ENCODE assay signal across 1 cellular context in genomic region chr10:102853944-102854694, GRCh38.
TF ChIP-seq lines count a peak whose summit lies in the region.

A gene with protein sequence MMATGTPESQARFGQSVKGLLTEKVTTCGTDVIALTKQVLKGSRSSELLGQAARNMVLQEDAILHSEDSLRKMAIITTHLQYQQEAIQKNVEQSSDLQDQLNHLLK (plus strand): TSS chr10:102854259. CDS start chr10:102854287, 28 bp downstream.

TF ChIP-seq in K562, 482 proteins besides CTCF, POLR2A, EP300 and RAD21 (continued from another document and continues in another):
- peak; percentile 54; the same call in 1 of the 2 replicates for TF ChIP-seq ZNF766 (CRISPR knock-in tag; conservative IDR thresholded peaks at IDR 0.05)
- peak; percentile 15; the same call in 1 of the 2 replicates for TF ChIP-seq TCF3 (CRISPR knock-in tag; IDR thresholded peaks at IDR 0.05)
- TF ChIP-seq, protein P1, sequence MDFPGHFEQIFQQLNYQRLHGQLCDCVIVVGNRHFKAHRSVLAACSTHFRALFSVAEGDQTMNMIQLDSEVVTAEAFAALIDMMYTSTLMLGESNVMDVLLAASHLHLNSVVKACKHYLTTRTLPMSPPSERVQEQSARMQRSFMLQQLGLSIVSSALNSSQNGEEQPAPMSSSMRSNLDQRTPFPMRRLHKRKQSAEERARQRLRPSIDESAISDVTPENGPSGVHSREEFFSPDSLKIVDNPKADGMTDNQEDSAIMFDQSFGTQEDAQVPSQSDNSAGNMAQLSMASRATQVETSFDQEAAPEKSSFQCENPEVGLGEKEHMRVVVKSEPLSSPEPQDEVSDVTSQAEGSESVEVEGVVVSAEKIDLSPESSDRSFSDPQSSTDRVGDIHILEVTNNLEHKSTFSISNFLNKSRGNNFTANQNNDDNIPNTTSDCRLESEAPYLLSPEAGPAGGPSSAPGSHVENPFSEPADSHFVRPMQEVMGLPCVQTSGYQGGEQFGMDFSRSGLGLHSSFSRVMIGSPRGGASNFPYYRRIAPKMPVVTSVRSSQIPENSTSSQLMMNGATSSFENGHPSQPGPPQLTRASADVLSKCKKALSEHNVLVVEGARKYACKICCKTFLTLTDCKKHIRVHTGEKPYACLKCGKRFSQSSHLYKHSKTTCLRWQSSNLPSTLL (IDR thresholded peaks at IDR 0.05), result no peak
- no peak for TF ChIP-seq KLF6 (CRISPR knock-in tag; IDR thresholded peaks at IDR 0.05; ENCODE audit: borderline replicate concordance)
- no peak for TF ChIP-seq BACH1 (tag; IDR thresholded peaks at IDR 0.05)
- no peak for TF ChIP-seq FOXA1 (IDR thresholded peaks at IDR 0.05; ENCODE audit: borderline replicate concordance)
- TF ChIP-seq BDP1 (IDR thresholded peaks at IDR 0.05; ENCODE audit: insufficient read depth, insufficient read length), result no peak
- no peak for TF ChIP-seq MTF1 (CRISPR knock-in tag; IDR thresholded peaks at IDR 0.05; ENCODE audit: borderline replicate concordance)
- TF ChIP-seq PTTG1 (tag; IDR thresholded peaks at IDR 0.05; ENCODE audit: low read depth), result no peak
- TF ChIP-seq AFF4 (CRISPR knock-in tag; IDR thresholded peaks at IDR 0.05), result no peak
- no peak for TF ChIP-seq ZSCAN32 (CRISPR knock-in tag; IDR thresholded peaks at IDR 0.05)
- TF ChIP-seq TAF15 (IDR thresholded peaks at IDR 0.05; ENCODE audit: low read depth, low read length), result no peak
- no peak for TF ChIP-seq ZNF184 (CRISPR knock-in tag; IDR thresholded peaks at IDR 0.05)
- TF ChIP-seq, protein P2, sequence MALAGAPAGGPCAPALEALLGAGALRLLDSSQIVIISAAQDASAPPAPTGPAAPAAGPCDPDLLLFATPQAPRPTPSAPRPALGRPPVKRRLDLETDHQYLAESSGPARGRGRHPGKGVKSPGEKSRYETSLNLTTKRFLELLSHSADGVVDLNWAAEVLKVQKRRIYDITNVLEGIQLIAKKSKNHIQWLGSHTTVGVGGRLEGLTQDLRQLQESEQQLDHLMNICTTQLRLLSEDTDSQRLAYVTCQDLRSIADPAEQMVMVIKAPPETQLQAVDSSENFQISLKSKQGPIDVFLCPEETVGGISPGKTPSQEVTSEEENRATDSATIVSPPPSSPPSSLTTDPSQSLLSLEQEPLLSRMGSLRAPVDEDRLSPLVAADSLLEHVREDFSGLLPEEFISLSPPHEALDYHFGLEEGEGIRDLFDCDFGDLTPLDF (CRISPR knock-in tag; IDR thresholded peaks at IDR 0.05), result no peak
- no peak for TF ChIP-seq ZNF436 (CRISPR knock-in tag; IDR thresholded peaks at IDR 0.05)
- TF ChIP-seq, protein P3, sequence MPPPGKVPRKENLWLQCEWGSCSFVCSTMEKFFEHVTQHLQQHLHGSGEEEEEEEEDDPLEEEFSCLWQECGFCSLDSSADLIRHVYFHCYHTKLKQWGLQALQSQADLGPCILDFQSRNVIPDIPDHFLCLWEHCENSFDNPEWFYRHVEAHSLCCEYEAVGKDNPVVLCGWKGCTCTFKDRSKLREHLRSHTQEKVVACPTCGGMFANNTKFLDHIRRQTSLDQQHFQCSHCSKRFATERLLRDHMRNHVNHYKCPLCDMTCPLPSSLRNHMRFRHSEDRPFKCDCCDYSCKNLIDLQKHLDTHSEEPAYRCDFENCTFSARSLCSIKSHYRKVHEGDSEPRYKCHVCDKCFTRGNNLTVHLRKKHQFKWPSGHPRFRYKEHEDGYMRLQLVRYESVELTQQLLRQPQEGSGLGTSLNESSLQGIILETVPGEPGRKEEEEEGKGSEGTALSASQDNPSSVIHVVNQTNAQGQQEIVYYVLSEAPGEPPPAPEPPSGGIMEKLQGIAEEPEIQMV (tag; conservative IDR thresholded peaks at IDR 0.05; ENCODE audit: low read depth), result no peak
- peak; percentile 70; the same call in 1 of the 2 replicates for TF ChIP-seq ZNF76 (CRISPR knock-in tag; IDR thresholded peaks at IDR 0.05; ENCODE audit: borderline replicate concordance)
- no peak for TF ChIP-seq CREBBP (IDR thresholded peaks at IDR 0.05; ENCODE audit: low read depth, low read length)
- TF ChIP-seq ZBTB40 (IDR thresholded peaks at IDR 0.05), result peak; percentile 67
- TF ChIP-seq ZBTB40 (CRISPR knock-in tag; IDR thresholded peaks at IDR 0.05), result no peak
- TF ChIP-seq, protein P4, sequence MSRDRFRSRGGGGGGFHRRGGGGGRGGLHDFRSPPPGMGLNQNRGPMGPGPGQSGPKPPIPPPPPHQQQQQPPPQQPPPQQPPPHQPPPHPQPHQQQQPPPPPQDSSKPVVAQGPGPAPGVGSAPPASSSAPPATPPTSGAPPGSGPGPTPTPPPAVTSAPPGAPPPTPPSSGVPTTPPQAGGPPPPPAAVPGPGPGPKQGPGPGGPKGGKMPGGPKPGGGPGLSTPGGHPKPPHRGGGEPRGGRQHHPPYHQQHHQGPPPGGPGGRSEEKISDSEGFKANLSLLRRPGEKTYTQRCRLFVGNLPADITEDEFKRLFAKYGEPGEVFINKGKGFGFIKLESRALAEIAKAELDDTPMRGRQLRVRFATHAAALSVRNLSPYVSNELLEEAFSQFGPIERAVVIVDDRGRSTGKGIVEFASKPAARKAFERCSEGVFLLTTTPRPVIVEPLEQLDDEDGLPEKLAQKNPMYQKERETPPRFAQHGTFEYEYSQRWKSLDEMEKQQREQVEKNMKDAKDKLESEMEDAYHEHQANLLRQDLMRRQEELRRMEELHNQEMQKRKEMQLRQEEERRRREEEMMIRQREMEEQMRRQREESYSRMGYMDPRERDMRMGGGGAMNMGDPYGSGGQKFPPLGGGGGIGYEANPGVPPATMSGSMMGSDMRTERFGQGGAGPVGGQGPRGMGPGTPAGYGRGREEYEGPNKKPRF (IDR thresholded peaks at IDR 0.05; ENCODE audit: low read depth, low read length), result no peak
- no peak for TF ChIP-seq ZNF449 (CRISPR knock-in tag; IDR thresholded peaks at IDR 0.05)
- TF ChIP-seq, protein P5, sequence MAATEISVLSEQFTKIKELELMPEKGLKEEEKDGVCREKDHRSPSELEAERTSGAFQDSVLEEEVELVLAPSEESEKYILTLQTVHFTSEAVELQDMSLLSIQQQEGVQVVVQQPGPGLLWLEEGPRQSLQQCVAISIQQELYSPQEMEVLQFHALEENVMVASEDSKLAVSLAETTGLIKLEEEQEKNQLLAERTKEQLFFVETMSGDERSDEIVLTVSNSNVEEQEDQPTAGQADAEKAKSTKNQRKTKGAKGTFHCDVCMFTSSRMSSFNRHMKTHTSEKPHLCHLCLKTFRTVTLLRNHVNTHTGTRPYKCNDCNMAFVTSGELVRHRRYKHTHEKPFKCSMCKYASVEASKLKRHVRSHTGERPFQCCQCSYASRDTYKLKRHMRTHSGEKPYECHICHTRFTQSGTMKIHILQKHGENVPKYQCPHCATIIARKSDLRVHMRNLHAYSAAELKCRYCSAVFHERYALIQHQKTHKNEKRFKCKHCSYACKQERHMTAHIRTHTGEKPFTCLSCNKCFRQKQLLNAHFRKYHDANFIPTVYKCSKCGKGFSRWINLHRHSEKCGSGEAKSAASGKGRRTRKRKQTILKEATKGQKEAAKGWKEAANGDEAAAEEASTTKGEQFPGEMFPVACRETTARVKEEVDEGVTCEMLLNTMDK (IDR thresholded peaks at IDR 0.05; ENCODE audit: borderline replicate concordance, insufficient read depth, low read depth, low read length, poor library complexity, severe bottlenecking), result no peak
- peak; percentile 81 for TF ChIP-seq HCFC1 (IDR thresholded peaks at IDR 0.05; ENCODE audit: low read depth, low read length)
- TF ChIP-seq FUS (optimal IDR thresholded peaks at IDR 0.05; ENCODE audit: low read depth, low read length), result no peak
- TF ChIP-seq ZNF311 (CRISPR knock-in tag; IDR thresholded peaks at IDR 0.05), result no peak
- no peak for TF ChIP-seq PCBP2 (IDR thresholded peaks at IDR 0.05; ENCODE audit: low read depth, low read length, poor library complexity, severe bottlenecking)
